ENCODE assay signal across 17 cellular contexts in the genomic region with DNA sequence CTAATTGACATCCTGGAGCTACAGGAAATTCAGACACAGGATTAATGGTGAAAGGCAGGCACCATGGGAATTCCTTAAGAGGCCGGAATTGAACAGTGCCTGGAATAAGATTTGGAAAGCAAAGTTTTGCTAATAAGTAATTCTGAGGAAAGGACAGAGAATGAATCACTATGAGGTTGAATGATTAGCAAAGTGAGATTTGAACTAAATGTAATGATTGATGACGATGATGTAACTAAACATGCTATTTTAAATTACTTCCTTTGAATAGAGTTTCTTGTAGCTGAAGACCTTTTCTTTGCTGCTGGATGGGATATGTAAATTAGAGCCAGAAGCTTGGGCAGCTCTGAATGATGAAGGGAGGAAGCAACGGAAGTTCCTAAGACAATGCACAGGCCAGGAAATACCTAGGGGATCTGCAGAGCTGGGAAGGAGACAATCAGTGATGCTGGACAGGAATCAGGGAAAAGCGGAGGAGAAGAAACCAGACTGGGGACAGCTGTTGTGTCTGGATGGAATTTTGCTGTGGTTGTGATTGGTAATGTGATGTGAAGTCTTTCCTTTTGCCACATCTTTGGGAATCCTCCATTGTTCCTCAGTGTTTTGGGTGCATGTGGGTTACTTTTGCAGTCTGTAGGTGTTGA.
"Had no signal": no experiment of that assay in that cellular context is flagged by ENCODE, and none has a peak within 500 bp of the region (broad histone marks: within the 10 kb centered on the region; RNA-seq: fewer than 3 reads in every experiment).

No MANE protein-coding gene starts in this region.

- H3K9me3 ChIP-seq: psoas muscle, stomach, testis, upper lobe of left lung had no signal

- H3K4me3 Mint-ChIP-seq: immature natural killer cell; naive thymus-derived CD4-positive, alpha-beta T cell; WTC11 had no signal

- FAIRE-seq: bronchial epithelial cell, TTC549 had no signal

- H3K27ac Mint-ChIP-seq: immature natural killer cell; naive thymus-derived CD4-positive, alpha-beta T cell; WTC11 had no signal

- H3K27me3 ChIP-seq: stomach, testis, upper lobe of left lung had no signal

- H3K27me3 Mint-ChIP-seq: naive thymus-derived CD4-positive, alpha-beta T cell had no signal

- ATAC-seq: esophagus mucosa; left colon; naive thymus-derived CD4-positive, alpha-beta T cell; psoas muscle; WTC11 had no signal

- H3K27ac ChIP-seq: psoas muscle, stomach, testis, upper lobe of left lung had no signal

- H3K4me1 ChIP-seq: psoas muscle, stomach, testis, upper lobe of left lung had no signal

- H3K9me3 Mint-ChIP-seq: WTC11 had no signal

- H3K36me3 ChIP-seq: stomach, upper lobe of left lung had no signal

- H3K36me3 Mint-ChIP-seq: immature natural killer cell; naive thymus-derived CD4-positive, alpha-beta T cell; WTC11 had no signal

- H3K4me3 ChIP-seq: lung, psoas muscle, stomach, testis, upper lobe of left lung had no signal

- DNase-seq: activated CD4-positive, alpha-beta T cell treated with anti-CD3 and anti-CD28 coated beads for 48 hours; activated gamma-delta T cell treated with Interleukin-2 at 50 U/mL for 16 hours; anterior cingulate cortex; immature natural killer cell; left colon; naive thymus-derived CD4-positive, alpha-beta T cell; psoas muscle; stimulated activated CD4-positive, alpha-beta T cell treated with anti-CD3 and anti-CD28 coated beads, Interleukin-12 subunit alpha, Interleukin-12 subunit beta, amount 100 ng/mL, for 4 hours; stimulated activated CD4-positive, alpha-beta T cell treated with anti-CD3 and anti-CD28 coated beads, Interleukin-2, amount 100 ng/mL, for 24 hours; stomach; testis; upper lobe of left lung had no signal

- H3K4me1 Mint-ChIP-seq: immature natural killer cell; naive thymus-derived CD4-positive, alpha-beta T cell had no signal
